Comparison of ENCODE assay signal across 8 cellular contexts in the genomic region with DNA sequence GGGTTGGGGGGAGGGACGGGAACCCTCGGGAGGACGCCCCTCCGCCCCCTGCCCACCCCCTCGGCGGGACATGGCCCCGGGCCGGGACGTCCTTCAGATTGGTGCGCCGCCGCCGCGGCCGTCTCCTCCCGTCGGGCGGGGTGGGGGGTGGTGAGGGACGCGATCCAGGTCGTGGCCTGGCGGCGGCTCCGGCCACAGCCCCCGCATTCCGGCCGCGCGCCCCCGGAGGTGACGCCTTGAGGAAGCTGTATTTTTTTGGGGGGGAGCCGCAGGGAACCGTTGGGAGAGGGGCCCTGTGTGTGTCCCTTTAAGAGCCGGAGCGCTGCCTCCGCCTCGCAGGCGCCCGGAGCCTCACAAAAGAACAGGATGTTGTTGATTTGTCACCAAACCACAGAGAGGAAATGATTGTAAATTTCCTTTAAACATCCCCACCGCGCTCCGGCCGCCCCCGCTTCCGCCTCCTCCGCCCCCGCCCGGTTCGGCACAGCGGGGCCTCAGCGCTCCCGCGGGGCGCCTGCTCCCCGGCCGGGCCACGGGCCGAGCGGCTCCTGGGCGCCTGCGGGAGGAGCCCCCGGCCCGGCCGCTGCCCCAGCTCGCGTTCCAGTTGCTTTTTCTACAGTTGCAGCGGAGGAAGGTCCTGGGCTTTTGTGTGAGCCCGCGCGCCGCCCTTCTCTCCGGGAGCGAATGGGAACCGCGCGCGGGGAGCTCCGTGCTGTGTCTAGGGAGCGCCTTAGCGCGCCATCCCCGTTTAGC. TPM values are rescaled to one million over a fixed set of nuclear protein-coding genes. Genes with fewer than 3 reads are reported as not detected.
A peak's percentile ranks its signal among the peaks of the same experiment; 100 is the strongest.
DNase-seq lines count a peak whose midpoint lies in the region; ATAC-seq and TF ChIP-seq lines count a peak whose summit lies in the region.

No MANE protein-coding gene starts in this region.

- H3K9me2 ChIP-seq in neural cell (ENCODE audit: insufficient read depth, low read length), result no peaks in the 10 kb centered on the region

- TF ChIP-seq CTCF in RWPE2 (IDR thresholded peaks at IDR 0.05; ENCODE audit: poor library complexity, severe bottlenecking), result no peak
- TF ChIP-seq CTCF in foreskin fibroblast (IDR thresholded peaks at IDR 0.05; ENCODE audit: low read depth, low read length), result no peak
- no peak for TF ChIP-seq CTCF in neural cell (IDR thresholded peaks at IDR 0.05; ENCODE audit: poor library complexity, severe bottlenecking)

- peak overlapping the region; percentile 39 for H3K4me2 ChIP-seq in neural cell (ENCODE audit: low read length)

- H4K20me1 ChIP-seq in neural cell (ENCODE audit: insufficient read depth), result no peaks in the 10 kb centered on the region

- peaks cover 2% of the 10 kb centered on the region; the same call in 1 of the 2 replicates for H3K27me3 ChIP-seq in HUES64 (ENCODE audit: insufficient read depth, low read length)
- no peaks in the 10 kb centered on the region for H3K27me3 ChIP-seq in RWPE2 (ENCODE audit: insufficient read depth, poor library complexity, severe bottlenecking)
- peaks cover 6% of the 10 kb centered on the region for H3K27me3 ChIP-seq in neural cell (ENCODE audit: insufficient read depth, low read depth, low read length)

- peak overlapping the region; percentile 69 for H2AFZ ChIP-seq in neural cell (ENCODE audit: low read depth, low read length)

- H3K4me1 ChIP-seq in HUES64 (ENCODE audit: insufficient read depth, low read length) (peaks cover 36% of the 10 kb centered on the region), RWPE2 (ENCODE audit: insufficient read depth, poor library complexity, severe bottlenecking) (peaks cover 19% of the 10 kb centered on the region)

- TF ChIP-seq EP300 in neural cell (conservative IDR thresholded peaks at IDR 0.05; ENCODE audit: poor library complexity, severe bottlenecking), result no peak

- no peak for TF ChIP-seq RAD21 in neural cell (conservative IDR thresholded peaks at IDR 0.05)

- H3K9me3 ChIP-seq in HUES64 (ENCODE audit: insufficient read depth, low read depth, low read length), result no peaks in the 10 kb centered on the region
- H3K9me3 ChIP-seq in RWPE2 (ENCODE audit: severe bottlenecking), result no peaks in the 10 kb centered on the region
- H3K9me3 ChIP-seq in neural cell (ENCODE audit: low read length), result no peaks in the 10 kb centered on the region

- H3K36me3 Mint-ChIP-seq in stimulated activated naive CD8-positive, alpha-beta T cell treated with anti-CD3 and anti-CD28 coated beads, Interleukin-15, Interleukin-2, amounts not matched to agents 100 ng/mL and 50 ng/mL, for 24 hours (ENCODE audit: low read depth), result peaks cover 5% of the 10 kb centered on the region

- no peaks in the 10 kb centered on the region for H3K36me3 ChIP-seq in HUES64 (ENCODE audit: insufficient read depth, low read length)
- H3K36me3 ChIP-seq in RWPE2 (ENCODE audit: low read depth), result no peaks in the 10 kb centered on the region
- no peaks in the 10 kb centered on the region for H3K36me3 ChIP-seq in neural cell (ENCODE audit: insufficient read depth, low read length)

- peak overlapping the region; percentile 100 for H3K27ac ChIP-seq in HUES64 (ENCODE audit: low read depth, low read length)
- H3K27ac ChIP-seq in RWPE2 (ENCODE audit: poor library complexity, severe bottlenecking), result peak overlapping the region; percentile 77
- H3K27ac ChIP-seq in neural cell (ENCODE audit: low read length), result no peak overlapping the region

- H3K4me1 Mint-ChIP-seq in stimulated activated naive CD8-positive, alpha-beta T cell treated with anti-CD3 and anti-CD28 coated beads, Interleukin-15, Interleukin-2, amounts not matched to agents 100 ng/mL and 50 ng/mL, for 24 hours (ENCODE audit: low read depth), result peaks cover 55% of the 10 kb centered on the region

- no peaks in the 10 kb centered on the region for H3K9me3 Mint-ChIP-seq in stimulated activated naive CD8-positive, alpha-beta T cell treated with anti-CD3 and anti-CD28 coated beads, Interleukin-15, Interleukin-2, amounts not matched to agents 100 ng/mL and 50 ng/mL, for 24 hours

- no peaks in the 10 kb centered on the region for H3K79me2 ChIP-seq in neural cell (replicated peaks; ENCODE audit: insufficient read depth, low read length)

- H3K27ac Mint-ChIP-seq in stimulated activated naive CD8-positive, alpha-beta T cell treated with anti-CD3 and anti-CD28 coated beads, Interleukin-15, Interleukin-2, amounts not matched to agents 100 ng/mL and 50 ng/mL, for 24 hours, result peak overlapping the region; percentile 84

- DNase-seq in DMS53 (lab: John Stamatoyannopoulos, UW) (peak; percentile 94), RWPE2 (ENCODE audit: low spot score) (peak; percentile 85), foreskin fibroblast (peak; percentile 98 to 99)
- DNase-seq in activated effector memory CD4-positive, alpha-beta T cell treated with anti-CD3 and anti-CD28 coated beads, Interleukin-2, amount 50 U/mL, for 16 hours, result peak; percentile 96

- H3K4me3 ChIP-seq in HUES64 (ENCODE audit: low read length) (peak overlapping the region; percentile 46), RWPE2 (ENCODE audit: severe bottlenecking) (peak overlapping the region; percentile 46), foreskin fibroblast (ENCODE audit: low read depth in 1 of 2, low read length in 2 of 2) (peak overlapping the region; percentile 53 to 58), neural cell (ENCODE audit: low read length) (peak overlapping the region; percentile 81)

- H3K27me3 Mint-ChIP-seq in stimulated activated naive CD8-positive, alpha-beta T cell treated with anti-CD3 and anti-CD28 coated beads, Interleukin-15, Interleukin-2, amounts not matched to agents 100 ng/mL and 50 ng/mL, for 24 hours, result no peaks in the 10 kb centered on the region

- H3K4me3 Mint-ChIP-seq in stimulated activated naive CD8-positive, alpha-beta T cell treated with anti-CD3 and anti-CD28 coated beads, Interleukin-15, Interleukin-2, amounts not matched to agents 100 ng/mL and 50 ng/mL, for 24 hours, result peak overlapping the region; percentile 76

- H3K9ac ChIP-seq in HUES64 (ENCODE audit: low read depth, low read length) (peak overlapping the region; percentile 84), neural cell (ENCODE audit: low read length) (peak overlapping the region; percentile 74)

- peak; percentile 97 for ATAC-seq in GM21526 (IDR thresholded peaks at IDR 0.05; ENCODE audit: low FRiP score, unreplicated experiment)
- ATAC-seq in RWPE2 (ENCODE audit: low read depth), result peak; percentile 84

- 1% methylated on average over 81 of the region's 82 CpGs for WGBS in HUES64

- H3F3A ChIP-seq in neural cell (ENCODE audit: insufficient read depth, low read length, poor library complexity, severe bottlenecking), result no peaks in the 10 kb centered on the region

TF ChIP-seq in neural cell, 6 proteins besides CTCF, POLR2A, EP300 and RAD21:
- no peak for TF ChIP-seq EZH2 (IDR thresholded peaks at IDR 0.05; ENCODE audit: borderline replicate concordance, insufficient read depth, low read length, poor library complexity, severe bottlenecking)
- no peak for TF ChIP-seq TAF1 (IDR thresholded peaks at IDR 0.05; ENCODE audit: low read depth)
- TF ChIP-seq POLR2AphosphoS5 (IDR thresholded peaks at IDR 0.05), result peak; percentile 18
- TF ChIP-seq MXI1 (conservative IDR thresholded peaks at IDR 0.05; ENCODE audit: poor library complexity, severe bottlenecking), result peak; percentile 38
- peak; percentile 31 for TF ChIP-seq REST (IDR thresholded peaks at IDR 0.05; ENCODE audit: borderline replicate concordance)
- peak; percentile 35 for TF ChIP-seq SMC3 (conservative IDR thresholded peaks at IDR 0.05; ENCODE audit: poor library complexity)

RNA-seq across cellular contexts. Expression of gene SPRY4, which starts 32.1 kb away (rescaled TPM):
- 64.4 TPM for polyA plus RNA-seq in HUES64 (2013, experiment 1 of 2)
- 80.8 TPM for polyA plus RNA-seq in HUES64 (2013, experiment 2 of 2)
- polyA plus RNA-seq in neural cell, result 0.12 and 0.47 TPM in 2 replicates
- polyA minus RNA-seq in neural cell, result 0.69 and 2.9 TPM in 2 replicates
